In genomic region chr17:64930374-64930773, GRCh38 we compare ENCODE assay signal across 6 cellular contexts. TPM values are rescaled to one million over a fixed set of nuclear protein-coding genes. Genes with fewer than 3 reads are reported as not detected.
A peak's percentile ranks its signal among the peaks of the same experiment; 100 is the strongest.
DNase-seq lines count a peak whose midpoint lies in the region; ATAC-seq and TF ChIP-seq lines count a peak whose summit lies in the region.
"Not testable (repeated sequence)": the region's sequence is repeated elsewhere in the genome, so short reads cannot be mapped to it uniquely, and the experiment has no call there.

No MANE protein-coding gene starts in this region.

- H3K27me3 ChIP-seq in PC-3 (ENCODE audit: low read length), result not testable (repeated sequence)

- H3K27me3 Mint-ChIP-seq in Calu3 (ENCODE audit: unreplicated experiment); T-helper 17 cell; activated naive CD8-positive, alpha-beta T cell; osteocyte (ENCODE audit: unreplicated experiment): not testable (repeated sequence)

- not testable (repeated sequence) for TF ChIP-seq CTCF in Calu3 (IDR thresholded peaks at IDR 0.05; ENCODE audit: unreplicated experiment); PC-3 (conservative IDR thresholded peaks at IDR 0.05; ENCODE audit: low read depth, low read length); osteocyte (IDR thresholded peaks at IDR 0.05)

- POLR2A ChIA-PET in PC-3 (lab: Charles Lee; ENCODE audit: unreplicated experiment), result not testable (repeated sequence)

- H3K4me3 Mint-ChIP-seq in Calu3 (ENCODE audit: low read depth, unreplicated experiment); T-helper 17 cell; activated naive CD8-positive, alpha-beta T cell; osteocyte (ENCODE audit: unreplicated experiment): not testable (repeated sequence)

- not testable (repeated sequence) for H3K4me3 ChIP-seq in PC-3 (ENCODE audit: low read length)

- H3K9me3 Mint-ChIP-seq in Calu3 (ENCODE audit: low read depth, unreplicated experiment); activated naive CD8-positive, alpha-beta T cell (ENCODE audit: low read depth); osteocyte (ENCODE audit: unreplicated experiment): not testable (repeated sequence)

- CTCF ChIA-PET in Calu3 (lab: Charles Lee); PC-3 (lab: Charles Lee): not testable (repeated sequence)

- peak overlapping the region; percentile 39; the same call in 1 of the 2 replicates for H3K4me2 ChIP-seq in PC-3 (ENCODE audit: low read length)

- peak overlapping the region; percentile 43 for H3K9ac ChIP-seq in PC-3 (ENCODE audit: low read length)

- not testable (repeated sequence) for H3K79me2 ChIP-seq in PC-3 (ENCODE audit: low read length)

- H3K27ac Mint-ChIP-seq in Calu3 (ENCODE audit: unreplicated experiment) (peak overlapping the region; percentile 5), T-helper 17 cell (peak overlapping the region; percentile 21)
- H3K27ac Mint-ChIP-seq in activated naive CD8-positive, alpha-beta T cell, result peak overlapping the region; percentile 59
- H3K27ac Mint-ChIP-seq in osteocyte (ENCODE audit: unreplicated experiment), result not testable (repeated sequence)

- not testable (repeated sequence) for BruUV-seq in Calu3 (replicated peaks; lab: Mats Ljungman, UMichigan); PC-3 (replicated peaks; lab: Mats Ljungman, UMichigan)

- H4K20me1 ChIP-seq in PC-3 (ENCODE audit: low read length), result not testable (repeated sequence)

- H3K36me3 ChIP-seq in PC-3 (ENCODE audit: low read depth, low read length), result not testable (repeated sequence)

- peaks cover 24% of the 10 kb centered on the region for H3K4me1 ChIP-seq in PC-3 (ENCODE audit: insufficient read depth, low read length)

- not testable (repeated sequence) for ATAC-seq in PC-3, T-helper 17 cell

- not testable (repeated sequence) for H2AFZ ChIP-seq in PC-3 (ENCODE audit: low read length)

- H3K36me3 Mint-ChIP-seq in Calu3 (ENCODE audit: insufficient read depth, unreplicated experiment); T-helper 17 cell (ENCODE audit: low read depth); activated naive CD8-positive, alpha-beta T cell; osteocyte (ENCODE audit: unreplicated experiment): not testable (repeated sequence)

- H3F3A ChIP-seq in PC-3 (ENCODE audit: low read length, unreplicated experiment), result not testable (repeated sequence)

- H3K9me3 ChIP-seq in PC-3 (ENCODE audit: low read length); T-helper 17 cell (ENCODE audit: control insufficient read depth, low read length, poor library complexity, severe bottlenecking): not testable (repeated sequence)

- not testable (repeated sequence) for H3K9me2 ChIP-seq in PC-3 (replicated peaks; ENCODE audit: low read length)

- H3K27ac ChIP-seq in PC-3 (ENCODE audit: low read length), result peak overlapping the region; percentile 79

- intact Hi-C loops in Calu3 (cut with micrococcal nuclease; ENCODE audit: unreplicated experiment); PC-3 (cut with micrococcal nuclease): not testable (repeated sequence)

- not testable (repeated sequence) for DNase-seq in Calu3, PC-3, T-helper 17 cell
- DNase-seq in islet precursor cell (peak; percentile 82), osteocyte (ENCODE audit: extremely low spot score, unreplicated experiment) (peak; percentile 49)

- H3K4me1 Mint-ChIP-seq in Calu3 (ENCODE audit: low read depth, unreplicated experiment) (peaks cover 33% of the 10 kb centered on the region), osteocyte (ENCODE audit: unreplicated experiment) (peaks cover 10% of the 10 kb centered on the region)
- not testable (repeated sequence) for H3K4me1 Mint-ChIP-seq in T-helper 17 cell
- peaks cover 31% of the 10 kb centered on the region for H3K4me1 Mint-ChIP-seq in activated naive CD8-positive, alpha-beta T cell (ENCODE audit: low read depth)

RNA-seq across cellular contexts. Expression of gene LRRC37A3, which starts 11.1 kb away (rescaled TPM):
- total RNA-seq in Calu3 (2022), result 34.1 and 37.4 TPM in 2 replicates
- 6.4 and 7.1 TPM in 2 replicates for total RNA-seq in PC-3 (2014; rRNA removed)
- total RNA-seq in T-helper 17 cell, result 10 to 100 TPM; 18.6 to 50.9 TPM
- total RNA-seq in osteocyte, result 25.1 and 27.3 TPM in 2 replicates
